12 cellular contexts compared by ENCODE assay signal in the genomic region with DNA sequence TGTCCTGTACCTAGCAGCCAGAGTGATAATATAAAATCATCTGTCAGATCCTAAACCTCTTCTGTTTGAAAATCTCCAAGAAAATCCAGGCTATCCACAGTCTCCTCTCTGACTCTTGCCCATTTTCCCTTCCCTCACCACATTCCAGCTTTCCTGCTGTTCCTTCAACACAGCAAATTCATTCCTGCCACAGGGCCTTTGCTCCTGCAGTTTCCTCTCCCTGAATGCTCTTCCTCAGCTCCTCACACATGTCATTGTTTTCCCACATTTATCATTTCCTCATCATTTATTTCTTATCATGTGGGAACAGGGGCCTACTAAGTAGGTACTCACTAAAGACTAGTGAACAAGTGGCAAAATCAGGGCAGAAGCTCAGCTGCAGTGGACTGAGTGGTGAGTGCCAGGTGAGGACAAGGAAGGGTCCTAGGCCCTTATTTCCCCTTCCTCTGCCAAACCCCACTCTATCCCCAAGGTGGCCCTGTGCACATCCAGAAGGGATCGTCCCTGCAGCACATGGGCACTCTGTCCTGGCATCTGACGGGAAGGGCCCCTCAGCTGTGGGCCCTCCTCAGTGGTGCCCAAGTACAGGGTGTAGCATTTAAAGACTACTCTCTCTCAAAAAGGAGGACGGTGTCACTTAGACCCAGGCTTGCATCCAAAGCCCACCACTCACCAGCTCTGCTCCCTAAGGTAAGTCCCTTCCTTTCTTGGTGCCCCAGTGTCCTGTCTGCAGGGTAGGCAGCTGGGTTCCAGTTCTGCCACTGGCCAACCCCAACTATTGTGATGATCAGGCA. TPM values are rescaled to one million over a fixed set of nuclear protein-coding genes. Genes with fewer than 3 reads are reported as not detected.
DNase-seq lines count a peak whose midpoint lies in the region; ATAC-seq and TF ChIP-seq lines count a peak whose summit lies in the region.
"Had no signal": no experiment of that assay in that cellular context is flagged by ENCODE, and none has a peak within 500 bp of the region (broad histone marks: within the 10 kb centered on the region; RNA-seq: fewer than 3 reads in every experiment).

No MANE protein-coding gene starts in this region.

- H3K27ac ChIP-seq in upper lobe of right lung, result peak overlapping the region; percentile 8

- H3K36me3 Mint-ChIP-seq in activated T-cell treated with anti-CD3 and anti-CD28 coated beads, Interleukin-2, amount 50 U/mL, for 4 hours (ENCODE audit: insufficient read depth), result no peaks in the 10 kb centered on the region
- peaks cover 15% of the 10 kb centered on the region for H3K36me3 Mint-ChIP-seq in endothelial cell (ENCODE audit: low read depth, unreplicated experiment)
- no peaks in the 10 kb centered on the region for H3K36me3 Mint-ChIP-seq in natural killer cell treated with Interleukin-12 subunit alpha and Interleukin-12 subunit beta and Interleukin-15 and Interleukin-18, amount 100 ng/mL, for 72 hours
- H3K36me3 Mint-ChIP-seq: activated CD8-positive, alpha-beta memory T cell treated with anti-CD3 and anti-CD28 coated beads, Interleukin-2, amount 10 ng/mL, durations not matched to agents 7 days and 5 days had no signal

- H3K27me3 ChIP-seq in upper lobe of right lung, result peaks cover 13% of the 10 kb centered on the region

- H3K27ac Mint-ChIP-seq in endothelial cell (ENCODE audit: unreplicated experiment), result peak overlapping the region; percentile 55
- no peak overlapping the region for H3K27ac Mint-ChIP-seq in natural killer cell treated with Interleukin-12 subunit alpha and Interleukin-12 subunit beta and Interleukin-15 and Interleukin-18, amount 100 ng/mL, for 72 hours
- H3K27ac Mint-ChIP-seq: activated CD8-positive, alpha-beta memory T cell treated with anti-CD3 and anti-CD28 coated beads, Interleukin-2, amount 10 ng/mL, durations not matched to agents 7 days and 5 days had no signal

- H3K36me3 ChIP-seq in upper lobe of right lung, result no peaks in the 10 kb centered on the region

- peaks cover 47% of the 10 kb centered on the region for H3K4me1 Mint-ChIP-seq in activated T-cell treated with anti-CD3 and anti-CD28 coated beads, Interleukin-2, amount 50 U/mL, for 4 hours (ENCODE audit: low read depth)
- peaks cover 74% of the 10 kb centered on the region for H3K4me1 Mint-ChIP-seq in endothelial cell (ENCODE audit: unreplicated experiment)
- H3K4me1 Mint-ChIP-seq in natural killer cell treated with Interleukin-12 subunit alpha and Interleukin-12 subunit beta and Interleukin-15 and Interleukin-18, amount 100 ng/mL, for 72 hours (ENCODE audit: low read depth in 2 of 2), result peaks cover 31 to 45% of the 10 kb centered on the region in 2 donors

- DNase-seq in activated T-cell treated with anti-CD3 and anti-CD28 coated beads, Interleukin-2, amount 50 U/mL, for 4 hours, result no peak
- DNase-seq in activated T-cell treated with anti-CD3 and anti-CD28 coated beads for 4 hours (no peak), endothelial cell (ENCODE audit: low spot score) (no peak), upper lobe of right lung (peak; percentile 39), AG20443 (ENCODE audit: low spot score) (no peak), DMS153 (lab: John Stamatoyannopoulos, UW) (no peak)
- DNase-seq in natural killer cell treated with Interleukin-12 subunit alpha and Interleukin-12 subunit beta and Interleukin-15 and Interleukin-18, amount 100 ng/mL, for 72 hours (ENCODE audit: low spot score), result no peak
- DNase-seq: activated CD8-positive, alpha-beta memory T cell treated with anti-CD3 and anti-CD28 coated beads, Interleukin-2, amount 10 ng/mL, durations not matched to agents 7 days and 5 days; midbrain; NCI-H146; RPMI8226 had no signal

- peak overlapping the region; percentile 44 for H3K4me3 ChIP-seq in upper lobe of right lung

- H3K9me3 ChIP-seq in upper lobe of right lung, result no peaks in the 10 kb centered on the region

- TF ChIP-seq CTCF in endothelial cell (IDR thresholded peaks at IDR 0.05; ENCODE audit: unreplicated experiment) (no peak), upper lobe of right lung (IDR thresholded peaks at IDR 0.05) (no peak)

- intact Hi-C loops in upper lobe of right lung (cut with DNase I), result loop anchor here (10.0 kb wide), 1 partner anchor 54 kb away; no protein-coding TSS in a partner anchor

- H3K4me1 ChIP-seq in upper lobe of right lung, result peaks cover 51% of the 10 kb centered on the region

- no peaks in the 10 kb centered on the region for H3K9me3 Mint-ChIP-seq in activated T-cell treated with anti-CD3 and anti-CD28 coated beads, Interleukin-2, amount 50 U/mL, for 4 hours
- H3K9me3 Mint-ChIP-seq in endothelial cell (ENCODE audit: unreplicated experiment), result no peaks in the 10 kb centered on the region
- no peaks in the 10 kb centered on the region for H3K9me3 Mint-ChIP-seq in natural killer cell treated with Interleukin-12 subunit alpha and Interleukin-12 subunit beta and Interleukin-15 and Interleukin-18, amount 100 ng/mL, for 72 hours

- H3K4me3 Mint-ChIP-seq in activated T-cell treated with anti-CD3 and anti-CD28 coated beads, Interleukin-2, amount 50 U/mL, for 4 hours, result peak overlapping the region; percentile 77
- H3K4me3 Mint-ChIP-seq in endothelial cell (ENCODE audit: unreplicated experiment), result peak overlapping the region; percentile 83
- peak overlapping the region; percentile 50 for H3K4me3 Mint-ChIP-seq in natural killer cell treated with Interleukin-12 subunit alpha and Interleukin-12 subunit beta and Interleukin-15 and Interleukin-18, amount 100 ng/mL, for 72 hours
- H3K4me3 Mint-ChIP-seq: activated CD8-positive, alpha-beta memory T cell treated with anti-CD3 and anti-CD28 coated beads, Interleukin-2, amount 10 ng/mL, durations not matched to agents 7 days and 5 days had no signal

- no peak for ATAC-seq in activated T-cell treated with anti-CD3 and anti-CD28 coated beads, Interleukin-2, amount 50 U/mL, for 4 hours
- no peak for ATAC-seq in natural killer cell treated with Interleukin-12 subunit alpha and Interleukin-12 subunit beta and Interleukin-15 and Interleukin-18, amount 100 ng/mL, for 72 hours
- ATAC-seq in upper lobe of right lung, result no peak
- no peak for ATAC-seq in HG02970 (IDR thresholded peaks at IDR 0.05; ENCODE audit: low FRiP score, unreplicated experiment)
- ATAC-seq: activated CD8-positive, alpha-beta memory T cell treated with anti-CD3 and anti-CD28 coated beads, Interleukin-2, amount 10 ng/mL, durations not matched to agents 7 days and 5 days had no signal

- H3K27me3 Mint-ChIP-seq in activated T-cell treated with anti-CD3 and anti-CD28 coated beads, Interleukin-2, amount 50 U/mL, for 4 hours (ENCODE audit: low read depth), result peaks cover 23% of the 10 kb centered on the region
- H3K27me3 Mint-ChIP-seq in endothelial cell (ENCODE audit: unreplicated experiment), result peaks cover 29% of the 10 kb centered on the region
- peaks cover 17 to 18% of the 10 kb centered on the region in 2 donors for H3K27me3 Mint-ChIP-seq in natural killer cell treated with Interleukin-12 subunit alpha and Interleukin-12 subunit beta and Interleukin-15 and Interleukin-18, amount 100 ng/mL, for 72 hours

RNA-seq across cellular contexts. Expression of a gene that starts 2.0 kb away (rescaled TPM):
- total RNA-seq in activated T-cell treated with anti-CD3 and anti-CD28 coated beads, Interleukin-2, amount 50 U/mL, for 4 hours, result 1 to 10 TPM; 4.6 to 5.8 (median 4.6) TPM
- 22.0 TPM for total RNA-seq in endothelial cell (ENCODE audit: unreplicated experiment)
- total RNA-seq in natural killer cell treated with Interleukin-12 subunit alpha and Interleukin-12 subunit beta and Interleukin-15 and Interleukin-18, amount 100 ng/mL, for 72 hours, result under 1 TPM in 1 of 2 donors, not detected in 1; 0.08 TPM
- total RNA-seq in upper lobe of right lung, result 111 TPM

Comparison
In these comparisons a context has a peak if more than half of its experiments do, and no peak if none do; other contexts are left out.
1. RNA of a gene that starts 2.0 kb away (total RNA-seq): 111 TPM in upper lobe of right lung (single experiment), 22.0 TPM in endothelial cell (single experiment) and 4.6 to 5.8 TPM in activated T-cell treated with anti-CD3 and anti-CD28 coated beads, Interleukin-2, amount 50 U/mL, for 4 hours; 0.08 TPM in natural killer cell treated with Interleukin-12 subunit alpha and Interleukin-12 subunit beta and Interleukin-15 and Interleukin-18, amount 100 ng/mL, for 72 hours; every median in the first group is over 4 times any median in the second.
2. Peak in every context shown above with its lines, with median percentiles within 50 percentile points of each other: H3K4me3 Mint-ChIP-seq.